In genomic region chr21:42973309-42973990, GRCh38 we compare ENCODE assay signal across 9 cellular contexts. TPM values are rescaled to one million over a fixed set of nuclear protein-coding genes. Genes with fewer than 3 reads are reported as not detected.
A peak's percentile ranks its signal among the peaks of the same experiment; 100 is the strongest.
DNase-seq lines count a peak whose midpoint lies in the region; ATAC-seq lines count a peak whose summit lies in the region.
"Had no signal": no experiment of that assay in that cellular context is flagged by ENCODE, and none has a peak within 500 bp of the region (broad histone marks: within the 10 kb centered on the region; RNA-seq: fewer than 3 reads in every experiment).

No MANE protein-coding gene starts in this region.

- H3K9me3 Mint-ChIP-seq in activated T-cell treated with anti-CD3 and anti-CD28 coated beads, Interleukin-2, amount 50 U/mL, for 24 hours = no peaks in the 10 kb centered on the region
- no peaks in the 10 kb centered on the region for H3K9me3 Mint-ChIP-seq in activated naive CD8-positive, alpha-beta T cell treated with anti-CD3 and anti-CD28 coated beads, Interleukin-2, amount 10 ng/mL, durations not matched to agents 7 days and 5 days

- ATAC-seq in activated naive CD8-positive, alpha-beta T cell treated with anti-CD3 and anti-CD28 coated beads, Interleukin-2, amount 10 ng/mL, durations not matched to agents 7 days and 5 days (ENCODE audit: low read depth) = peak; percentile 38
- no peak for ATAC-seq in left colon
- no peak for ATAC-seq in HG02938 (IDR thresholded peaks at IDR 0.05; ENCODE audit: unreplicated experiment)

- POLR2A ChIA-PET in activated naive CD8-positive, alpha-beta T cell treated with anti-CD3 and anti-CD28 coated beads, Interleukin-2, amount 10 ng/mL, durations not matched to agents 7 days and 5 days (lab: Charles Lee) = interaction anchor here (0.5 to 1.3 kb wide), 7 partner anchors 13 to 354 kb away, joined by 3 to 4 read pairs (median 3); partner anchors contain the start of genes NDUFV3 and PDE9A

- no peaks in the 10 kb centered on the region for H3K36me3 ChIP-seq in thymus (ENCODE audit: control insufficient read depth, insufficient read depth)

- 74% methylated on average over 19 of the region's 19 CpGs for WGBS in thymus

- peaks cover 29% of the 10 kb centered on the region for H3K4me1 Mint-ChIP-seq in activated T-cell treated with anti-CD3 and anti-CD28 coated beads, Interleukin-2, amount 50 U/mL, for 24 hours (ENCODE audit: low read depth)
- H3K4me1 Mint-ChIP-seq in activated naive CD8-positive, alpha-beta T cell treated with anti-CD3 and anti-CD28 coated beads, Interleukin-2, amount 10 ng/mL, durations not matched to agents 7 days and 5 days = peaks cover 26% of the 10 kb centered on the region

- H3K9me3 ChIP-seq in thymus (ENCODE audit: control insufficient read depth) = no peaks in the 10 kb centered on the region

- peaks cover 9% of the 10 kb centered on the region for H3K4me1 ChIP-seq in thymus (ENCODE audit: control insufficient read depth, insufficient read depth, low read length)

- intact Hi-C loops in left colon (cut with DNase I, micrococcal nuclease) = no loop called here

- no peak for DNase-seq in activated T-cell treated with anti-CD3 and anti-CD28 coated beads, Interleukin-2, amount 50 U/mL, for 24 hours
- DNase-seq in activated T-cell treated with anti-CD3 and anti-CD28 coated beads for 4 hours = no peak
- DNase-seq in activated naive CD8-positive, alpha-beta T cell treated with anti-CD3 and anti-CD28 coated beads, Interleukin-2, amount 10 ng/mL, durations not matched to agents 7 days and 5 days = no peak
- peak; percentile 30 to 39 for DNase-seq in left colon
- no peak for DNase-seq in occipital lobe (lab: John Stamatoyannopoulos, UW)
- DNase-seq in NCI-H2081 treated with DMSO at 0.1 percent for 48 hours (lab: John Stamatoyannopoulos, UW) = no peak

- H3K4me3 Mint-ChIP-seq in activated T-cell treated with anti-CD3 and anti-CD28 coated beads, Interleukin-2, amount 50 U/mL, for 24 hours = peak overlapping the region; percentile 69
- peak overlapping the region; percentile 73 for H3K4me3 Mint-ChIP-seq in activated naive CD8-positive, alpha-beta T cell treated with anti-CD3 and anti-CD28 coated beads, Interleukin-2, amount 10 ng/mL, durations not matched to agents 7 days and 5 days

- H3K27ac ChIP-seq in thymus (ENCODE audit: low read depth) = peak overlapping the region; percentile 87

- H3K36me3 Mint-ChIP-seq in activated T-cell treated with anti-CD3 and anti-CD28 coated beads, Interleukin-2, amount 50 U/mL, for 24 hours (ENCODE audit: low read depth) = peaks cover 26% of the 10 kb centered on the region
- peaks cover 12% of the 10 kb centered on the region for H3K36me3 Mint-ChIP-seq in activated naive CD8-positive, alpha-beta T cell treated with anti-CD3 and anti-CD28 coated beads, Interleukin-2, amount 10 ng/mL, durations not matched to agents 7 days and 5 days

- no peaks in the 10 kb centered on the region for H3K27me3 ChIP-seq in thymus (ENCODE audit: control insufficient read depth, insufficient read depth)

- no peaks in the 10 kb centered on the region for H3K27me3 Mint-ChIP-seq in activated T-cell treated with anti-CD3 and anti-CD28 coated beads, Interleukin-2, amount 50 U/mL, for 24 hours
- H3K27me3 Mint-ChIP-seq in activated naive CD8-positive, alpha-beta T cell treated with anti-CD3 and anti-CD28 coated beads, Interleukin-2, amount 10 ng/mL, durations not matched to agents 7 days and 5 days = peaks cover 4% of the 10 kb centered on the region

- peak overlapping the region; percentile 90 for H3K27ac Mint-ChIP-seq in activated T-cell treated with anti-CD3 and anti-CD28 coated beads, Interleukin-2, amount 50 U/mL, for 24 hours
- peak overlapping the region; percentile 88 for H3K27ac Mint-ChIP-seq in activated naive CD8-positive, alpha-beta T cell treated with anti-CD3 and anti-CD28 coated beads, Interleukin-2, amount 10 ng/mL, durations not matched to agents 7 days and 5 days

- H3K4me3 ChIP-seq in thymus (ENCODE audit: low read length) = peak overlapping the region; percentile 62

RNA-seq across cellular contexts. Expression of gene PKNOX1, which starts 0.9 kb away (rescaled TPM):
- total RNA-seq in activated naive CD8-positive, alpha-beta T cell treated with anti-CD3 and anti-CD28 coated beads, Interleukin-2, amount 10 ng/mL, durations not matched to agents 7 days and 5 days = 10 to 100 TPM; 21.3 to 23.2 TPM
- total RNA-seq in left colon (10 to 100 TPM; 12.4 to 15.3 TPM), occipital lobe (18.9 TPM)
- polyA plus RNA-seq in thymus = 13.4 TPM

RNA-seq across cellular contexts. Expression of gene ERVH48-1, which starts 48.0 kb away (rescaled TPM):
- total RNA-seq in activated naive CD8-positive, alpha-beta T cell treated with anti-CD3 and anti-CD28 coated beads, Interleukin-2, amount 10 ng/mL, durations not matched to agents 7 days and 5 days = under 1 TPM; 0.20 to 0.55 TPM
- not detected for total RNA-seq in left colon
- polyA plus RNA-seq in thymus = 1.1 TPM
- not detected for total RNA-seq in occipital lobe
- total RNA-seq: aorta had no signal
- polyA plus RNA-seq: aorta had no signal

Comparison
In these comparisons a context has a peak if more than half of its experiments do, and no peak if none do; other contexts are left out.
1. DNase-seq: peak in left colon (2 of 2); none in activated T-cell treated with anti-CD3 and anti-CD28 coated beads, Interleukin-2, amount 50 U/mL, for 24 hours (single experiment), activated T-cell treated with anti-CD3 and anti-CD28 coated beads for 4 hours (single experiment), activated naive CD8-positive, alpha-beta T cell treated with anti-CD3 and anti-CD28 coated beads, Interleukin-2, amount 10 ng/mL, durations not matched to agents 7 days and 5 days (single experiment), occipital lobe (single experiment) and NCI-H2081 treated with DMSO at 0.1 percent for 48 hours (single experiment).